In the genomic region with DNA sequence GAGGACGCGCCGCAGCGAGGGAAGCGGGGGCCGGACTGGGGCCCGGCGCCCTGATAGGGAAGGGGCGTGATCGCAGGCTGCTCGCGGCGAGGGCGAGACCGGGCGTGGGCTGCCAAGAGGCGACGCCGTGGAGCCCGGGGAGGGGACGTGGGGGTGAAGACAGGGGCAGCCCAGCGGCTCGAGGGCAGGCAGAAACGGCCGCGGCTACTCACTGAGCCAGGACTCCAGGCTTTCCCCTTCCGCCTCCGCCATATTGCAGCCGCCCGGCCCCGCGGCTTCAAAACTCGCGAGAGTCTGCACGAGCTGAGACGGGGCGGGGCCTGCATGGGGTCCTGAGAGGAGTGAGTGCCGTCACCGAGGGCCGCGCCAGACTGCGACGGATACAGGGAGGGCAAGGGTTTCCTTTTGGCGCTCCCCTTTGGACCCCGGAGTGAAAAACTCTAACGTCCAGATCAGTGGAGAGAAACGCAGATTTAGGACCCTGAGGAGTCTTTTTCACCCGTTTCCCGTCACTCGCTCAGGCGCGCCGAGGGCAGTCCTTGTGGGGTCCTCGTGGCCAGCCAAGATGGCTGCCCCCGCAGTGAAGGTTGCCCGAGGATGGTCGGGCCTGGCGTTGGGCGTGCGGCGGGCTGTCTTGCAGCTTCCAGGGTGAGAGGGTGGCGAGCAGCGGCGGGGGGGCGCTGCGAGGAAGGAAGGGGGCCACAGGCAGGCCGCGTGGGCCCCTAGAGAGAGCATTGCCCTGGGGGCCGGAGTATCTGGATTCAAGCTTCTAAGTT, we compare ENCODE assay signal across 8 cellular contexts. TPM values are rescaled to one million over a fixed set of nuclear protein-coding genes. Genes with fewer than 3 reads are reported as not detected.
DNase-seq lines count a peak whose midpoint lies in the region; ATAC-seq and TF ChIP-seq lines count a peak whose summit lies in the region.

A gene with protein sequence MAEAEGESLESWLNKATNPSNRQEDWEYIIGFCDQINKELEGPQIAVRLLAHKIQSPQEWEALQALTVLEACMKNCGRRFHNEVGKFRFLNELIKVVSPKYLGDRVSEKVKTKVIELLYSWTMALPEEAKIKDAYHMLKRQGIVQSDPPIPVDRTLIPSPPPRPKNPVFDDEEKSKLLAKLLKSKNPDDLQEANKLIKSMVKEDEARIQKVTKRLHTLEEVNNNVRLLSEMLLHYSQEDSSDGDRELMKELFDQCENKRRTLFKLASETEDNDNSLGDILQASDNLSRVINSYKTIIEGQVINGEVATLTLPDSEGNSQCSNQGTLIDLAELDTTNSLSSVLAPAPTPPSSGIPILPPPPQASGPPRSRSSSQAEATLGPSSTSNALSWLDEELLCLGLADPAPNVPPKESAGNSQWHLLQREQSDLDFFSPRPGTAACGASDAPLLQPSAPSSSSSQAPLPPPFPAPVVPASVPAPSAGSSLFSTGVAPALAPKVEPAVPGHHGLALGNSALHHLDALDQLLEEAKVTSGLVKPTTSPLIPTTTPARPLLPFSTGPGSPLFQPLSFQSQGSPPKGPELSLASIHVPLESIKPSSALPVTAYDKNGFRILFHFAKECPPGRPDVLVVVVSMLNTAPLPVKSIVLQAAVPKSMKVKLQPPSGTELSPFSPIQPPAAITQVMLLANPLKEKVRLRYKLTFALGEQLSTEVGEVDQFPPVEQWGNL (minus strand): TSS at position 271 of the 776 bp plus-strand sequence. CDS start 19 bp downstream, at position 252.
TSS of gene MRPS7 (plus strand) at position 544 of the 776 bp plus-strand sequence. CDS start at position 566, 22 bp downstream.

- intact Hi-C loops in left colon (cut with DNase I, micrococcal nuclease) = no loop called here

- ATAC-seq in HG03460 (IDR thresholded peaks at IDR 0.05; ENCODE audit: unreplicated experiment) (peak; percentile 83), left colon (peak; percentile 95)

- TF ChIP-seq CTCF in choroid plexus epithelial cell (conservative IDR thresholded peaks at IDR 0.05; ENCODE audit: low read depth, low read length) = no peak

- H3K4me3 ChIP-seq in choroid plexus epithelial cell (ENCODE audit: low read depth, low read length) = peak within 1 kb of the TSS; percentile 97

- DNase-seq in AML-193 (lab: John Stamatoyannopoulos, UW) (peak; percentile 94), GM19240 (ENCODE audit: insufficient read length, low spot score) (peak; percentile 71), NCI-H524 treated with DMSO at 0.1 percent for 48 hours (lab: John Stamatoyannopoulos, UW) (peak; percentile 91), choroid plexus epithelial cell (ENCODE audit: low read depth) (peak; percentile 95), left colon (peak; percentile 93 to 98)
- DNase-seq in activated CD4-positive, alpha-beta T cell treated with anti-CD3 and anti-CD28 coated beads for 4 hours = peak; percentile 97
- DNase-seq in stimulated activated CD4-positive, alpha-beta T cell treated with anti-CD3 and anti-CD28 coated beads, Interleukin-1b, Interleukin-23, amount 100 ng/mL, for 48 hours = peak; percentile 96

RNA-seq across cellular contexts. Expression of the first gene that starts in this region (rescaled TPM):
- total RNA-seq in left colon = 10 to 100 TPM; 39.9 to 46.5 TPM

RNA-seq across cellular contexts. Expression of gene MRPS7, which starts in this region (rescaled TPM):
- total RNA-seq in left colon = 10 to 100 TPM; 48.1 to 66.9 TPM

Comparison
In these comparisons a context has a peak if more than half of its experiments do, and no peak if none do; other contexts are left out.
1. Peak in every context shown above with its lines: DNase-seq, ATAC-seq and H3K4me3 ChIP-seq.